In the genomic region with DNA sequence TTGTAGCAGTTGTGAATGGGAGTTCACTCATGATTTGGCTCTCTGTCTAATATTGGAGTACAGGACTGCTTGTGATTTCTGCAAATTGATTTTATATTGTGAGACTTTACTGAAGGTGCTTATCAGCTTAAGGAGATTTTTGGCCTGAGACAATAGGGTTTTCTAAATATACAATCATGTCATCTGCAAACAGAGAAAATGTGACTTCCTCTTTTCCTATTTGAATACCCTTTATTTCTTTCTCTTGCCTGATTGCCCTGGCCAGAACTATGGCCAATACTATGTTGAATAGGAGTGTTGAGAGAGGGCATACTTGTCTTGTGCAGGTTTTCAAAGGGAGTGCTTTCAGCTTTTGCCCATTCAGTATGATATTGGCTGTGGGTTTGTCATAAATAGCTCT, we compare ENCODE assay signal across 3 cellular contexts.
A peak's percentile ranks its signal among the peaks of the same experiment; 100 is the strongest.
TF ChIP-seq lines count a peak whose summit lies in the region.

No MANE protein-coding gene starts in this region.

TF ChIP-seq in GM12891, 5 proteins besides CTCF, POLR2A, EP300 and RAD21:
- TF ChIP-seq SPI1 (IDR thresholded peaks at IDR 0.05; ENCODE audit: low read depth, low read length), result peak; percentile 68

TF ChIP-seq in GM12878, 131 proteins besides CTCF, POLR2A, EP300 and RAD21:
- peak; percentile 68; the same call in 1 of the 2 replicates for TF ChIP-seq SPI1 (IDR thresholded peaks at IDR 0.05; ENCODE audit: borderline replicate concordance, insufficient read depth, low read depth, low read length)

TF ChIP-seq in K562, 482 proteins besides CTCF, POLR2A, EP300 and RAD21:
- TF ChIP-seq SPI1 (IDR thresholded peaks at IDR 0.05; ENCODE audit: borderline replicate concordance, low read depth, low read length), result peak; percentile 61; the same call in 1 of the 2 replicates
TF ChIP-seq in K562: peak in this region for 1; not testable (repeated sequence) for 481.
